In genomic region chr20:49446808-49447207, GRCh38 we compare ENCODE assay signal across 12 cellular contexts. TPM values are rescaled to one million over a fixed set of nuclear protein-coding genes. Genes with fewer than 3 reads are reported as not detected.
A peak's percentile ranks its signal among the peaks of the same experiment; 100 is the strongest.
DNase-seq lines count a peak whose midpoint lies in the region; ATAC-seq, FAIRE-seq and TF ChIP-seq lines count a peak whose summit lies in the region.
"Had no signal": no experiment of that assay in that cellular context is flagged by ENCODE, and none has a peak within 500 bp of the region (broad histone marks: within the 10 kb centered on the region; RNA-seq: fewer than 3 reads in every experiment).

No MANE protein-coding gene starts in this region.

- H3K27ac ChIP-seq in K562 (ENCODE audit: extremely low read depth, low read depth, low read length) = no peak overlapping the region

- peaks cover 7 to 50% of the 10 kb centered on the region in 2 experiments; a peak in 4 of 5 replicates for H3K27me3 ChIP-seq in K562 (ENCODE audit: control insufficient read depth in 2 of 2, insufficient read depth in 2 of 2, low read length in 2 of 2)

- CTCF ChIA-PET in K562 (lab: Yijun Ruan, JAX; ENCODE audit: low intra/inter-chr PET ratio) = no interaction called here

- no TSS peak for BruUV-seq in K562 (replicated peaks; lab: Mats Ljungman, UMichigan)

- 0 out of 2 replicates have a peak, but pooled peaks cover 4% of the 10 kb centered on the region for H4K20me1 ChIP-seq in K562 (replicated peaks; ENCODE audit: control insufficient read depth, insufficient read depth, low read length)

- no peak overlapping the region for H3K9ac ChIP-seq in K562 (ENCODE audit: insufficient read depth in 1 of 2, low read depth in 2 of 2, low read length in 2 of 2)

- in situ Hi-C loops in K562 (cut with MboI) = no loop called here

- TF ChIP-seq RAD21 in K562 (CRISPR knock-in tag; conservative IDR thresholded peaks at IDR 0.05 in 1 of 2, IDR thresholded peaks at IDR 0.05 in 1 of 2) = 0 out of 4 replicates have a peak, but pooled peaks of 1 of the 2 experiments have one; percentile 12

- H3K4me1 ChIP-seq in K562 (replicated peaks in 1 of 2; ENCODE audit: control insufficient read depth in 2 of 2, insufficient read depth in 2 of 2, low read length in 2 of 2) = no peaks in the 10 kb centered on the region

- no peak for TF ChIP-seq EP300 in K562 (IDR thresholded peaks at IDR 0.05; ENCODE audit: low read length)

- TF ChIP-seq POLR2A in K562 (conservative IDR thresholded peaks at IDR 0.05) = no peak

- peak; percentile 8 for DNase-seq in GDM1 (lab: John Stamatoyannopoulos, UW)
- DNase-seq in K562 (ENCODE audit: extremely low read depth in 1 of 4, low spot score in 3 of 4) = no peak
- peak in 35 of 51 donors; percentile 6 to 69 (median 42) for DNase-seq in hypothalamus (lab: John Stamatoyannopoulos, UW)
- peak; percentile 96 for DNase-seq in posterior vena cava (ENCODE audit: low spot score)
- DNase-seq in NCI-H1436 (lab: John Stamatoyannopoulos, UW) = no peak
- DNase-seq: activated naive CD8-positive, alpha-beta T cell treated with anti-CD3 and anti-CD28 coated beads for 36 hours; CD8-positive, alpha-beta T cell; NCI-H1417 had no signal

- H3K9me3 ChIP-seq in K562 (replicated peaks; ENCODE audit: control insufficient read depth, insufficient read depth, low read depth, low read length) = no peaks in the 10 kb centered on the region

- intact Hi-C loops in K562 (cut with micrococcal nuclease) (no loop called here), posterior vena cava (cut with DNase I) (loop anchor here (5.0 kb wide), 2 partner anchors 50 to 55 kb away; no protein-coding TSS in a partner anchor)

- TF ChIP-seq CTCF in K562 (IDR thresholded peaks at IDR 0.05 in 2 of 3, conservative IDR thresholded peaks at IDR 0.05 in 1 of 3; ENCODE audit: insufficient read depth in 2 of 3, low read depth in 1 of 3, low read length in 3 of 3) = no peak

- no peaks in the 10 kb centered on the region for H3K9me1 ChIP-seq in K562 (ENCODE audit: control insufficient read depth, insufficient read depth, low read length)

- H2AFZ ChIP-seq in K562 (ENCODE audit: low read depth, low read length) = no peak overlapping the region

- ATAC-seq in K562 (peak; percentile 47; the same call in 2 of the 3 replicates), HG03280 (IDR thresholded peaks at IDR 0.05; ENCODE audit: unreplicated experiment) (no peak), GM21526 (IDR thresholded peaks at IDR 0.05; ENCODE audit: low FRiP score, unreplicated experiment) (no peak), HG02970 (IDR thresholded peaks at IDR 0.05; ENCODE audit: low FRiP score, unreplicated experiment) (no peak)
- ATAC-seq: CD8-positive, alpha-beta T cell had no signal

- POLR2A ChIA-PET in K562 (lab: Yijun Ruan, JAX) = interaction anchor here (1.2 kb wide), 1 partner anchor 83 kb away, joined by 3 read pairs; no protein-coding TSS in a partner anchor

- no peaks in the 10 kb centered on the region for H3K79me2 ChIP-seq in K562 (ENCODE audit: control insufficient read depth, insufficient read depth, low read length)

- no peaks in the 10 kb centered on the region for H3K36me3 ChIP-seq in K562 (ENCODE audit: control insufficient read depth, insufficient read depth, low read length)

- 16% methylated on average over 4 of the region's 5 CpGs for WGBS in K562 (ENCODE audit: insufficient coverage, low coverage, missing lambda C conversion rate)

- FAIRE-seq in K562 (lab: Jason Lieb, UNC) = no peak

- no peak overlapping the region for H3K4me3 ChIP-seq in K562

- H3K4me2 ChIP-seq in K562 (ENCODE audit: insufficient read depth, low read length) = no peak overlapping the region

TF ChIP-seq in K562, 482 proteins besides CTCF, POLR2A, EP300 and RAD21 (continues in another document):
- TF ChIP-seq MLLT1 (IDR thresholded peaks at IDR 0.05) = no peak
- TF ChIP-seq HDAC3 (IDR thresholded peaks at IDR 0.05; ENCODE audit: borderline replicate concordance, partially characterized antibody) = no peak
- TF ChIP-seq CREB3L1 (IDR thresholded peaks at IDR 0.05; ENCODE audit: borderline replicate concordance, low read depth) = no peak
- no peak for TF ChIP-seq SRSF7 (optimal IDR thresholded peaks at IDR 0.05; ENCODE audit: low read depth, low read length)
- TF ChIP-seq ZNF395 (CRISPR knock-in tag; IDR thresholded peaks at IDR 0.05) = no peak
- no peak for TF ChIP-seq KAT8 (IDR thresholded peaks at IDR 0.05; ENCODE audit: low read depth)
- TF ChIP-seq JUN (IDR thresholded peaks at IDR 0.05; ENCODE audit: borderline replicate concordance, low read depth, low read length) = no peak
- TF ChIP-seq JUN (CRISPR knock-in tag; IDR thresholded peaks at IDR 0.05; ENCODE audit: borderline replicate concordance) = no peak
- no peak for TF ChIP-seq UBTF (IDR thresholded peaks at IDR 0.05; ENCODE audit: borderline replicate concordance in 1 of 2, low read depth in 2 of 2, low read length in 2 of 2)
- peak; percentile 27; the same call in 1 of the 2 replicates for TF ChIP-seq CTBP1 (IDR thresholded peaks at IDR 0.05; ENCODE audit: borderline replicate concordance)
- TF ChIP-seq ZNF282 (CRISPR knock-in tag; IDR thresholded peaks at IDR 0.05) = no peak
- TF ChIP-seq ZNF311 (CRISPR knock-in tag; IDR thresholded peaks at IDR 0.05) = no peak

RNA-seq across cellular contexts. Expression of gene KCNB1, which starts 35.7 kb away (rescaled TPM):
- not detected in 2 replicates for total RNA-seq in K562 (2011; cell fraction: chromatin; rRNA removed; ENCODE audit: low replicate concordance)
- total RNA-seq in K562 (2011; cell fraction: nucleolus; rRNA removed) = not detected in 2 replicates
- total RNA-seq in K562 (2011; cell fraction: nucleoplasm; rRNA removed) = not detected in 2 replicates
- total RNA-seq in K562 (2014; rRNA removed) = not detected in 2 replicates
- total RNA-seq in K562 (2014; rRNA removed; fragmentation: Illumina TruSeq; extraction: Trizol) = not detected in 2 replicates
- total RNA-seq in K562 (2015; rRNA removed; fragmentation: Illumina TruSeq; extraction: Trizol) = not detected in 2 replicates
- 0.02 TPM in 1 of 2 replicates, not detected in the other for total RNA-seq in K562 (2021)
- not detected in 2 replicates for polyA plus RNA-seq in K562 (2011; rRNA removed)
- not detected in 2 replicates for polyA plus RNA-seq in K562 (2011; cell fraction: cytosol; rRNA removed)
- not detected in 2 replicates for polyA plus RNA-seq in K562 (2011; cell fraction: nucleus; rRNA removed)
- 0.03 and 0.04 TPM in 2 replicates for polyA plus RNA-seq in K562 (2012)
- not detected in 2 replicates for polyA plus RNA-seq in K562 (2014; fragmentation: Illumina TruSeq; extraction: Trizol)
- under 1 TPM; 0.01 to 0.06 TPM for polyA plus RNA-seq in K562 (2014; fragmentation: Nextera tagmentation; extraction: Ambion mirVana)
- not detected in 2 replicates for polyA plus RNA-seq in K562 (2014; rRNA removed)
- not detected in 2 replicates for polyA minus RNA-seq in K562 (2011; rRNA and poly(A)+ RNA removed)
- not detected in 2 replicates for polyA minus RNA-seq in K562 (2011; cell fraction: cytosol; rRNA and poly(A)+ RNA removed)
- not detected in 2 replicates for polyA minus RNA-seq in K562 (2011; cell fraction: nucleus; rRNA and poly(A)+ RNA removed)
- total RNA-seq in posterior vena cava = 1 to 10 TPM; 1.6 to 9.7 TPM
- total RNA-seq: activated naive CD8-positive, alpha-beta T cell treated with anti-CD3 and anti-CD28 coated beads for 36 hours; kidney epithelial cell had no signal

Comparison
In these comparisons a context has a peak if more than half of its experiments do, and no peak if none do; other contexts are left out.
1. DNase-seq: peak in GDM1 (single experiment), hypothalamus (35 of 51) and posterior vena cava (single experiment); none in K562 (0 of 4) and NCI-H1436 (single experiment).